Comparison of ENCODE assay signal across 31 cellular contexts in genomic region chr1:226023735-226024134, GRCh38.
"Had no signal": no experiment of that assay in that cellular context is flagged by ENCODE, and none has a peak within 500 bp of the region (broad histone marks: within the 10 kb centered on the region; RNA-seq: fewer than 3 reads in every experiment).

No MANE protein-coding gene starts in this region.

- H3K27ac Mint-ChIP-seq: natural killer cell; nephron; neural progenitor cell; progenitor cell of endocrine pancreas; stimulated activated memory B cell treated with anti-CD40 and anti-IgM and Interleukin-4, amounts not matched to agents 10 μg/mL and 1 μg/mL and 100 μg/mL, for 72 hours; stimulated activated naive CD8-positive, alpha-beta T cell treated with anti-CD3 and anti-CD28 coated beads, Interleukin-15, amount 100 ng/mL, for 72 hours; type B pancreatic cell had no signal

- H3K9me3 ChIP-seq: ovary, psoas muscle, spleen, suprapubic skin, testis, tibial artery, transverse colon, upper lobe of right lung, uterus had no signal

- H2AFZ ChIP-seq: neural progenitor cell, parathyroid adenoma had no signal

- DNase-seq: natural killer cell; occipital lobe; ovary; posterior cingulate gyrus; psoas muscle; right cardiac atrium; spleen; stimulated activated CD4-positive, alpha-beta T cell treated with anti-CD3 and anti-CD28 coated beads, Interleukin-12 subunit alpha, Interleukin-12 subunit beta, amount 100 ng/mL, for 4 hours; stimulated activated CD4-positive, alpha-beta T cell treated with anti-CD3 and anti-CD28 coated beads, Interleukin-1b, Interleukin-23, amount 100 ng/mL, for 48 hours; stimulated activated CD4-positive, alpha-beta T cell treated with anti-CD3 and anti-CD28 coated beads, Interleukin-4, amount 100 ng/mL, for 1 hour; stimulated activated CD4-positive, alpha-beta T cell treated with anti-CD3 and anti-CD28 coated beads, Interleukin-4, amount 100 ng/mL, for 4 hours; stimulated activated CD8-positive, alpha-beta memory T cell treated with anti-CD3 and anti-CD28 coated beads, Interleukin-4, amount 100 ng/mL, for 48 hours; stimulated activated naive CD4-positive, alpha-beta T cell; stimulated activated naive CD8-positive, alpha-beta T cell treated with anti-CD3 and anti-CD28 coated beads, Interleukin-15, amount 100 ng/mL, for 72 hours; stimulated activated naive CD8-positive, alpha-beta T cell treated with anti-CD3 and anti-CD28 coated beads, Interleukin-15, Interleukin-2, amounts not matched to agents 100 U/mL and 50 U/mL, for 24 hours; substantia nigra; testis; tibial artery; transverse colon; upper lobe of right lung; uterus had no signal

- H3K4me1 Mint-ChIP-seq: natural killer cell; neural progenitor cell; stimulated activated naive CD8-positive, alpha-beta T cell treated with anti-CD3 and anti-CD28 coated beads, Interleukin-15, amount 100 ng/mL, for 72 hours had no signal

- H3K27me3 Mint-ChIP-seq: progenitor cell of endocrine pancreas; stimulated activated memory B cell treated with anti-CD40 and anti-IgM and Interleukin-4, amounts not matched to agents 10 μg/mL and 1 μg/mL and 100 μg/mL, for 72 hours; stimulated activated naive CD8-positive, alpha-beta T cell treated with anti-CD3 and anti-CD28 coated beads, Interleukin-15, amount 100 ng/mL, for 72 hours; type B pancreatic cell had no signal

- H3K4me3 Mint-ChIP-seq: natural killer cell; nephron; neural progenitor cell; stimulated activated memory B cell treated with anti-CD40 and anti-IgM and Interleukin-4, amounts not matched to agents 10 μg/mL and 1 μg/mL and 100 μg/mL, for 72 hours; stimulated activated naive CD8-positive, alpha-beta T cell treated with anti-CD3 and anti-CD28 coated beads, Interleukin-15, amount 100 ng/mL, for 72 hours; type B pancreatic cell had no signal

- H3K4me2 ChIP-seq: neural progenitor cell, smooth muscle cell had no signal

- H3K36me3 Mint-ChIP-seq: natural killer cell; stimulated activated memory B cell treated with anti-CD40 and anti-IgM and Interleukin-4, amounts not matched to agents 10 μg/mL and 1 μg/mL and 100 μg/mL, for 72 hours; type B pancreatic cell had no signal

- H3K27ac ChIP-seq: neural progenitor cell, ovary, parathyroid adenoma, psoas muscle, skin epidermis, spleen, suprapubic skin, testis, tibial artery, transverse colon, upper lobe of right lung, uterus had no signal

- H3K9ac ChIP-seq: neural progenitor cell, parathyroid adenoma had no signal

- H3K4me1 ChIP-seq: neural progenitor cell, parathyroid adenoma, psoas muscle, testis, tibial artery, upper lobe of right lung, uterus had no signal

- H3K79me2 ChIP-seq: parathyroid adenoma had no signal

- H3K36me3 ChIP-seq: neural progenitor cell, ovary, spleen, suprapubic skin, tibial artery, transverse colon, upper lobe of right lung, uterus had no signal

- H3K27me3 ChIP-seq: neural progenitor cell, ovary, spleen, suprapubic skin, testis, transverse colon, upper lobe of right lung, uterus had no signal

- H3K9me3 Mint-ChIP-seq: natural killer cell; nephron; neural progenitor cell; stimulated activated memory B cell treated with anti-CD40 and anti-IgM and Interleukin-4, amounts not matched to agents 10 μg/mL and 1 μg/mL and 100 μg/mL, for 72 hours; type B pancreatic cell had no signal

- ATAC-seq: natural killer cell; psoas muscle; right cardiac atrium; sciatic nerve; stimulated activated memory B cell treated with anti-CD40 and anti-IgM and Interleukin-4, amounts not matched to agents 10 μg/mL and 1 μg/mL and 100 μg/mL, for 72 hours; stimulated activated naive CD8-positive, alpha-beta T cell treated with anti-CD3 and anti-CD28 coated beads, Interleukin-15, amount 100 ng/mL, for 72 hours; stimulated activated naive CD8-positive, alpha-beta T cell treated with anti-CD3 and anti-CD28 coated beads, Interleukin-15, Interleukin-2, amounts not matched to agents 100 U/mL and 50 U/mL, for 24 hours; upper lobe of right lung had no signal

- H3K4me3 ChIP-seq: neural progenitor cell, ovary, psoas muscle, skin epidermis, smooth muscle cell, spleen, suprapubic skin, testis, tibial artery, transverse colon, upper lobe of right lung, uterus had no signal
